In the genomic region with DNA sequence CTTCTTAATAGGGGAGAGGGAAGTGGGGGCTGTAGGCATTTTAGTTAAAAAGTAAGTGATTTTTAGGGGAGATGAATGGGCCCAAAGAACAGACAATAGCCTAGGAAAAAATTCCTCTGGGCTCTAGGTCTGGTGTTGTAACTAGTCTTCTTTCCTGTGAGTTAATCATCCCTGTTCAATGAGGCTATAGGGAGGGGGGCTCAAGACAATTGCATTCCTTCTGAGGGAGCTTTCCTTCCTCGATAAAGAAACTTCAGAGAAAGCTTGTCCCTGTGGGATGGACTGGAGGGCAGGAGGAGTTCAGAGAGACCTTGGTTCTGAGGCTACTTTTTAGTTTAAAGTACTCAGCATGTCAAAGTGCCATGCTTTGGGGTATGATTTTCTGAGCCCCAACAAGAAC, we compare ENCODE assay signal across 21 cellular contexts.
"Had no signal": no experiment of that assay in that cellular context is flagged by ENCODE, and none has a peak within 500 bp of the region (broad histone marks: within the 10 kb centered on the region; RNA-seq: fewer than 3 reads in every experiment).

No MANE protein-coding gene starts in this region.

- H3K4me3 Mint-ChIP-seq: activated CD4-positive, alpha-beta T cell treated with anti-CD3 and anti-CD28 coated beads, Interleukin-2, amount 10 ng/mL, durations not matched to agents 24 days and 14 days; activated CD8-positive, alpha-beta T cell treated with anti-CD3 and anti-CD28 coated beads for 36 hours; activated naive CD4-positive, alpha-beta T cell treated with anti-CD3 and anti-CD28 coated beads for 36 hours; activated T-cell treated with anti-CD3 and anti-CD28 coated beads, Interleukin-2, amount 50 U/mL, for 4 hours; central memory CD8-positive, alpha-beta T cell; memory B cell; naive thymus-derived CD8-positive, alpha-beta T cell; stimulated activated effector memory CD8-positive, alpha-beta T cell treated with anti-CD3 and anti-CD28 coated beads, Interleukin-12 subunit alpha, Interleukin-12 subunit beta, amount 100 ng/mL, for 72 hours; type B pancreatic cell had no signal

- H3K4me3 ChIP-seq: colonic mucosa, esophagus squamous epithelium, pancreas, right lobe of liver, smooth muscle cell had no signal

- H3K36me3 ChIP-seq: brain microvascular endothelial cell, colonic mucosa, esophagus squamous epithelium, neutrophil, pancreas, right lobe of liver had no signal

- H3K4me2 ChIP-seq: smooth muscle cell had no signal

- DNase-seq: activated CD4-positive, alpha-beta T cell treated with anti-CD3 and anti-CD28 coated beads, Interleukin-2, amount 10 ng/mL, durations not matched to agents 24 days and 14 days; activated CD8-positive, alpha-beta T cell treated with anti-CD3 and anti-CD28 coated beads for 36 hours; activated naive CD4-positive, alpha-beta T cell treated with anti-CD3 and anti-CD28 coated beads for 36 hours; activated T-cell treated with anti-CD3 and anti-CD28 coated beads, Interleukin-2, amount 50 U/mL, for 4 hours; brain microvascular endothelial cell; colonic mucosa; esophagus squamous epithelium; naive thymus-derived CD8-positive, alpha-beta T cell; pancreas; right lobe of liver; stimulated activated CD4-positive, alpha-beta T cell treated with anti-CD3 and anti-CD28 coated beads, Interleukin-4, amount 100 ng/mL, for 24 hours; T1000; testis had no signal

- H3K4me1 ChIP-seq: colonic mucosa, esophagus squamous epithelium, pancreas, right lobe of liver, testis had no signal

- H3K9me3 Mint-ChIP-seq: activated CD4-positive, alpha-beta T cell treated with anti-CD3 and anti-CD28 coated beads, Interleukin-2, amount 10 ng/mL, durations not matched to agents 24 days and 14 days; activated CD8-positive, alpha-beta T cell treated with anti-CD3 and anti-CD28 coated beads for 36 hours; activated naive CD4-positive, alpha-beta T cell treated with anti-CD3 and anti-CD28 coated beads for 36 hours; activated T-cell treated with anti-CD3 and anti-CD28 coated beads, Interleukin-2, amount 50 U/mL, for 4 hours; central memory CD8-positive, alpha-beta T cell; memory B cell; naive thymus-derived CD8-positive, alpha-beta T cell; stimulated activated effector memory CD8-positive, alpha-beta T cell treated with anti-CD3 and anti-CD28 coated beads, Interleukin-12 subunit alpha, Interleukin-12 subunit beta, amount 100 ng/mL, for 72 hours; type B pancreatic cell had no signal

- FAIRE-seq: endometrium, islet of Langerhans, pancreas had no signal

- H3K27me3 ChIP-seq: brain microvascular endothelial cell, colonic mucosa, esophagus squamous epithelium, neutrophil, pancreas, right lobe of liver, testis had no signal

- H3K27me3 Mint-ChIP-seq: type B pancreatic cell had no signal

- H3K27ac ChIP-seq: brain microvascular endothelial cell, colonic mucosa, esophagus squamous epithelium, neutrophil, pancreas, right lobe of liver, testis had no signal

- H3K27ac Mint-ChIP-seq: activated CD4-positive, alpha-beta T cell treated with anti-CD3 and anti-CD28 coated beads, Interleukin-2, amount 10 ng/mL, durations not matched to agents 24 days and 14 days; activated CD8-positive, alpha-beta T cell treated with anti-CD3 and anti-CD28 coated beads for 36 hours; activated naive CD4-positive, alpha-beta T cell treated with anti-CD3 and anti-CD28 coated beads for 36 hours; memory B cell; naive thymus-derived CD8-positive, alpha-beta T cell; stimulated activated effector memory CD8-positive, alpha-beta T cell treated with anti-CD3 and anti-CD28 coated beads, Interleukin-12 subunit alpha, Interleukin-12 subunit beta, amount 100 ng/mL, for 72 hours; type B pancreatic cell had no signal

- H3K4me1 Mint-ChIP-seq: central memory CD8-positive, alpha-beta T cell; memory B cell; naive thymus-derived CD8-positive, alpha-beta T cell; stimulated activated effector memory CD8-positive, alpha-beta T cell treated with anti-CD3 and anti-CD28 coated beads, Interleukin-12 subunit alpha, Interleukin-12 subunit beta, amount 100 ng/mL, for 72 hours had no signal

- H3K36me3 Mint-ChIP-seq: memory B cell; naive thymus-derived CD8-positive, alpha-beta T cell; stimulated activated effector memory CD8-positive, alpha-beta T cell treated with anti-CD3 and anti-CD28 coated beads, Interleukin-12 subunit alpha, Interleukin-12 subunit beta, amount 100 ng/mL, for 72 hours; type B pancreatic cell had no signal

- H3K9me3 ChIP-seq: colonic mucosa, esophagus squamous epithelium, neutrophil, pancreas, right lobe of liver, testis had no signal
